13 cellular contexts compared by ENCODE assay signal in genomic region chr18:24456549-24456948, GRCh38.
DNase-seq lines count a peak whose midpoint lies in the region; ATAC-seq and TF ChIP-seq lines count a peak whose summit lies in the region.
"Had no signal": no experiment of that assay in that cellular context is flagged by ENCODE, and none has a peak within 500 bp of the region (broad histone marks: within the 10 kb centered on the region; RNA-seq: fewer than 3 reads in every experiment).

No MANE protein-coding gene starts in this region.

- no peaks in the 10 kb centered on the region for H3K4me1 Mint-ChIP-seq in effector memory CD8-positive, alpha-beta T cell (ENCODE audit: low read depth in 2 of 2)

- no peaks in the 10 kb centered on the region for H3K9me3 Mint-ChIP-seq in effector memory CD8-positive, alpha-beta T cell

- H3K27ac Mint-ChIP-seq in effector memory CD8-positive, alpha-beta T cell: no peak overlapping the region

- TF ChIP-seq CTCF in GM20000 (IDR thresholded peaks at IDR 0.05; ENCODE audit: extremely low read depth, missing control alignments): no peak

- ATAC-seq in GM18867 (IDR thresholded peaks at IDR 0.05; ENCODE audit: unreplicated experiment) (peak; percentile 93), HG02885 (IDR thresholded peaks at IDR 0.05; ENCODE audit: poor library complexity, unreplicated experiment) (peak; percentile 93), HG03565 (IDR thresholded peaks at IDR 0.05; ENCODE audit: unreplicated experiment) (peak; percentile 90)
- ATAC-seq in effector memory CD8-positive, alpha-beta T cell (replicated peaks): no peak
- ATAC-seq: gastroesophageal sphincter, psoas muscle had no signal

- H3K4me3 Mint-ChIP-seq in effector memory CD8-positive, alpha-beta T cell: no peak overlapping the region

- no peaks in the 10 kb centered on the region for H3K27me3 Mint-ChIP-seq in effector memory CD8-positive, alpha-beta T cell

- DNase-seq in GM20000 (ENCODE audit: low spot score) (peak; percentile 18), HK-2 (ENCODE audit: unreplicated experiment) (no peak), nucleus accumbens (lab: John Stamatoyannopoulos, UW) (no peak)
- DNase-seq in effector memory CD8-positive, alpha-beta T cell: no peak
- DNase-seq: GDM1, GM23248, kidney, NCI-H1436 treated with DMSO at 0.1 percent for 48 hours, psoas muscle had no signal

- H3K36me3 Mint-ChIP-seq in effector memory CD8-positive, alpha-beta T cell (ENCODE audit: insufficient read depth): no peaks in the 10 kb centered on the region
